1 cellular context compared by ENCODE assay signal in the genomic region with DNA sequence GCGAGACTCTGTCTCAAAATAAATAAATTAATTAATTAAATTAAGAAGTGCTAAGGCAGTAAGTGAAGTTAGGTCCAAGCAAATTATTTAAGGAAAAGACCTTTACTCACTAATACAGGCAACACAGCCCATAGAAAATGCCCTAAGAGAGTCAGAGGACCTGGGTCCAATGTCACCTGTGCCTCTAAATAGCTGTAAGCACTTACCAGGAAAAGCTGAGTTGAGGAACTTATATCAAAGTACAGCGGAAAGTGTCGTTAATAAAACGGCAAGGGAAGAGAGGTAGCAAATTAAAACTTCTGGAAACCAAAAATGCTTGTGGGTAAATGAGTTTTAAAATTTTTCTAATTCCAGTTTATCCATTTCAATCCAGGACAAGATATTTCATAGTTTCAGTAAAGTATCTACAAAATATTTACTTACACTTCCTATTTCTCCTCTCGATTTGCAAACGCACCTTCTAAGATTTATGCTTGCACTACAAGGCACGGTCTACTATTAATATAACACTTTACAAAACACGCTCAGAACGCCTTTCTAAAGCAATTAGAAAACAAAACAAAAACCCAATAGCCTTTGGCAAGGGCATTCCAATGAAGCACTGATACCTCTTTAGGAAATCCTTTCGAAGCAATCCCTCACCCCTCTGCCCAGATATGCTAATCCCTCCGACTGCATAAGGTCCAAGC.
TF ChIP-seq lines count a peak whose summit lies in the region.

No MANE protein-coding gene starts in this region.

TF ChIP-seq in H1, 55 proteins besides CTCF, POLR2A, EP300 and RAD21:
- TF ChIP-seq, protein P1, sequence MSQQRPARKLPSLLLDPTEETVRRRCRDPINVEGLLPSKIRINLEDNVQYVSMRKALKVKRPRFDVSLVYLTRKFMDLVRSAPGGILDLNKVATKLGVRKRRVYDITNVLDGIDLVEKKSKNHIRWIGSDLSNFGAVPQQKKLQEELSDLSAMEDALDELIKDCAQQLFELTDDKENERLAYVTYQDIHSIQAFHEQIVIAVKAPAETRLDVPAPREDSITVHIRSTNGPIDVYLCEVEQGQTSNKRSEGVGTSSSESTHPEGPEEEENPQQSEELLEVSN (IDR thresholded peaks at IDR 0.05): no peak
- TF ChIP-seq, protein P2, sequence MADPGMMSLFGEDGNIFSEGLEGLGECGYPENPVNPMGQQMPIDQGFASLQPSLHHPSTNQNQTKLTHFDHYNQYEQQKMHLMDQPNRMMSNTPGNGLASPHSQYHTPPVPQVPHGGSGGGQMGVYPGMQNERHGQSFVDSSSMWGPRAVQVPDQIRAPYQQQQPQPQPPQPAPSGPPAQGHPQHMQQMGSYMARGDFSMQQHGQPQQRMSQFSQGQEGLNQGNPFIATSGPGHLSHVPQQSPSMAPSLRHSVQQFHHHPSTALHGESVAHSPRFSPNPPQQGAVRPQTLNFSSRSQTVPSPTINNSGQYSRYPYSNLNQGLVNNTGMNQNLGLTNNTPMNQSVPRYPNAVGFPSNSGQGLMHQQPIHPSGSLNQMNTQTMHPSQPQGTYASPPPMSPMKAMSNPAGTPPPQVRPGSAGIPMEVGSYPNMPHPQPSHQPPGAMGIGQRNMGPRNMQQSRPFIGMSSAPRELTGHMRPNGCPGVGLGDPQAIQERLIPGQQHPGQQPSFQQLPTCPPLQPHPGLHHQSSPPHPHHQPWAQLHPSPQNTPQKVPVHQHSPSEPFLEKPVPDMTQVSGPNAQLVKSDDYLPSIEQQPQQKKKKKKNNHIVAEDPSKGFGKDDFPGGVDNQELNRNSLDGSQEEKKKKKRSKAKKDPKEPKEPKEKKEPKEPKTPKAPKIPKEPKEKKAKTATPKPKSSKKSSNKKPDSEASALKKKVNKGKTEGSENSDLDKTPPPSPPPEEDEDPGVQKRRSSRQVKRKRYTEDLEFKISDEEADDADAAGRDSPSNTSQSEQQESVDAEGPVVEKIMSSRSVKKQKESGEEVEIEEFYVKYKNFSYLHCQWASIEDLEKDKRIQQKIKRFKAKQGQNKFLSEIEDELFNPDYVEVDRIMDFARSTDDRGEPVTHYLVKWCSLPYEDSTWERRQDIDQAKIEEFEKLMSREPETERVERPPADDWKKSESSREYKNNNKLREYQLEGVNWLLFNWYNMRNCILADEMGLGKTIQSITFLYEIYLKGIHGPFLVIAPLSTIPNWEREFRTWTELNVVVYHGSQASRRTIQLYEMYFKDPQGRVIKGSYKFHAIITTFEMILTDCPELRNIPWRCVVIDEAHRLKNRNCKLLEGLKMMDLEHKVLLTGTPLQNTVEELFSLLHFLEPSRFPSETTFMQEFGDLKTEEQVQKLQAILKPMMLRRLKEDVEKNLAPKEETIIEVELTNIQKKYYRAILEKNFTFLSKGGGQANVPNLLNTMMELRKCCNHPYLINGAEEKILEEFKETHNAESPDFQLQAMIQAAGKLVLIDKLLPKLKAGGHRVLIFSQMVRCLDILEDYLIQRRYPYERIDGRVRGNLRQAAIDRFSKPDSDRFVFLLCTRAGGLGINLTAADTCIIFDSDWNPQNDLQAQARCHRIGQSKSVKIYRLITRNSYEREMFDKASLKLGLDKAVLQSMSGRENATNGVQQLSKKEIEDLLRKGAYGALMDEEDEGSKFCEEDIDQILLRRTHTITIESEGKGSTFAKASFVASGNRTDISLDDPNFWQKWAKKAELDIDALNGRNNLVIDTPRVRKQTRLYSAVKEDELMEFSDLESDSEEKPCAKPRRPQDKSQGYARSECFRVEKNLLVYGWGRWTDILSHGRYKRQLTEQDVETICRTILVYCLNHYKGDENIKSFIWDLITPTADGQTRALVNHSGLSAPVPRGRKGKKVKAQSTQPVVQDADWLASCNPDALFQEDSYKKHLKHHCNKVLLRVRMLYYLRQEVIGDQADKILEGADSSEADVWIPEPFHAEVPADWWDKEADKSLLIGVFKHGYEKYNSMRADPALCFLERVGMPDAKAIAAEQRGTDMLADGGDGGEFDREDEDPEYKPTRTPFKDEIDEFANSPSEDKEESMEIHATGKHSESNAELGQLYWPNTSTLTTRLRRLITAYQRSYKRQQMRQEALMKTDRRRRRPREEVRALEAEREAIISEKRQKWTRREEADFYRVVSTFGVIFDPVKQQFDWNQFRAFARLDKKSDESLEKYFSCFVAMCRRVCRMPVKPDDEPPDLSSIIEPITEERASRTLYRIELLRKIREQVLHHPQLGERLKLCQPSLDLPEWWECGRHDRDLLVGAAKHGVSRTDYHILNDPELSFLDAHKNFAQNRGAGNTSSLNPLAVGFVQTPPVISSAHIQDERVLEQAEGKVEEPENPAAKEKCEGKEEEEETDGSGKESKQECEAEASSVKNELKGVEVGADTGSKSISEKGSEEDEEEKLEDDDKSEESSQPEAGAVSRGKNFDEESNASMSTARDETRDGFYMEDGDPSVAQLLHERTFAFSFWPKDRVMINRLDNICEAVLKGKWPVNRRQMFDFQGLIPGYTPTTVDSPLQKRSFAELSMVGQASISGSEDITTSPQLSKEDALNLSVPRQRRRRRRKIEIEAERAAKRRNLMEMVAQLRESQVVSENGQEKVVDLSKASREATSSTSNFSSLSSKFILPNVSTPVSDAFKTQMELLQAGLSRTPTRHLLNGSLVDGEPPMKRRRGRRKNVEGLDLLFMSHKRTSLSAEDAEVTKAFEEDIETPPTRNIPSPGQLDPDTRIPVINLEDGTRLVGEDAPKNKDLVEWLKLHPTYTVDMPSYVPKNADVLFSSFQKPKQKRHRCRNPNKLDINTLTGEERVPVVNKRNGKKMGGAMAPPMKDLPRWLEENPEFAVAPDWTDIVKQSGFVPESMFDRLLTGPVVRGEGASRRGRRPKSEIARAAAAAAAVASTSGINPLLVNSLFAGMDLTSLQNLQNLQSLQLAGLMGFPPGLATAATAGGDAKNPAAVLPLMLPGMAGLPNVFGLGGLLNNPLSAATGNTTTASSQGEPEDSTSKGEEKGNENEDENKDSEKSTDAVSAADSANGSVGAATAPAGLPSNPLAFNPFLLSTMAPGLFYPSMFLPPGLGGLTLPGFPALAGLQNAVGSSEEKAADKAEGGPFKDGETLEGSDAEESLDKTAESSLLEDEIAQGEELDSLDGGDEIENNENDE (IDR thresholded peaks at IDR 0.05; ENCODE audit: insufficient replicate concordance, low read length): no peak
- TF ChIP-seq BACH1 (IDR thresholded peaks at IDR 0.05; ENCODE audit: low read length) (no peak), KDM5A (IDR thresholded peaks at IDR 0.05; ENCODE audit: low read length) (no peak), EZH2 (IDR thresholded peaks at IDR 0.05; ENCODE audit: low read depth, low read length, severe bottlenecking) (no peak)
